1 cellular context compared by ENCODE assay signal in genomic region chr12:13094349-13094748, GRCh38.
A peak's percentile ranks its signal among the peaks of the same experiment; 100 is the strongest.
TF ChIP-seq lines count a peak whose summit lies in the region.

No MANE protein-coding gene starts in this region.

TF ChIP-seq in GM12878, 131 proteins besides CTCF, POLR2A, EP300 and RAD21 (continued from another document):
- peak; percentile 82 for TF ChIP-seq NFIC (IDR thresholded peaks at IDR 0.05; ENCODE audit: low read depth, low read length)
